Comparison of ENCODE assay signal across 16 cellular contexts in genomic region chr17:68440526-68440925, GRCh38. TPM values are rescaled to one million over a fixed set of nuclear protein-coding genes. Genes with fewer than 3 reads are reported as not detected.
DNase-seq lines count a peak whose midpoint lies in the region; ATAC-seq and TF ChIP-seq lines count a peak whose summit lies in the region.
"Had no signal": no experiment of that assay in that cellular context is flagged by ENCODE, and none has a peak within 500 bp of the region (broad histone marks: within the 10 kb centered on the region; RNA-seq: fewer than 3 reads in every experiment).

No MANE protein-coding gene starts in this region.

- intact Hi-C loops in left ventricle myocardium inferior (cut with micrococcal nuclease) (no loop called here), Right ventricle myocardium superior (cut with DNase I) (no loop called here), upper lobe of right lung (cut with DNase I) (no loop called here)

- 94 to 100% methylated on average over 2 of the region's 2 CpGs for WGBS in mesodermal cell (ENCODE audit: insufficient coverage in 2 of 2), 2 experiments

- H3K9me3 ChIP-seq in left ventricle myocardium inferior (replicated peaks) (no peaks in the 10 kb centered on the region), mesodermal cell (ENCODE audit: control insufficient read depth, low read length) (no peaks in the 10 kb centered on the region), upper lobe of right lung (no peaks in the 10 kb centered on the region)
- H3K9me3 ChIP-seq: MG63, right lobe of liver had no signal

- no peak for ATAC-seq in Right ventricle myocardium superior (ENCODE audit: poor library complexity)
- ATAC-seq in upper lobe of right lung = no peak
- no peak for ATAC-seq in GM21619 (IDR thresholded peaks at IDR 0.05; ENCODE audit: unreplicated experiment)
- ATAC-seq: PC-3 had no signal

- H3K36me3 ChIP-seq in left ventricle myocardium inferior (peaks cover 64% of the 10 kb centered on the region), mesodermal cell (ENCODE audit: control insufficient read depth, insufficient read depth, low read length) (peaks cover 60% of the 10 kb centered on the region), upper lobe of right lung (peaks cover 35% of the 10 kb centered on the region)
- H3K36me3 ChIP-seq: MG63, neural progenitor cell had no signal

- no peaks in the 10 kb centered on the region for H3K27me3 ChIP-seq in left ventricle myocardium inferior (ENCODE audit: low read depth)
- H3K27me3 ChIP-seq in upper lobe of right lung = no peaks in the 10 kb centered on the region
- H3K27me3 ChIP-seq: MG63, neural progenitor cell, right lobe of liver had no signal

- H3K4me1 ChIP-seq in left ventricle myocardium inferior (peaks cover 93% of the 10 kb centered on the region), mesodermal cell (ENCODE audit: control insufficient read depth, insufficient read depth, low read length, poor library complexity, severe bottlenecking) (peaks cover 39% of the 10 kb centered on the region), upper lobe of right lung (peaks cover 38% of the 10 kb centered on the region)
- H3K4me1 ChIP-seq: neural progenitor cell had no signal

- H3K27ac ChIP-seq in left ventricle myocardium inferior (replicated peaks) (peak overlapping the region; percentile 82), mesodermal cell (ENCODE audit: low read depth, low read length, severe bottlenecking) (peak overlapping the region; percentile 85), upper lobe of right lung (peak overlapping the region; percentile 49)
- H3K27ac ChIP-seq: neural progenitor cell had no signal

- no peak overlapping the region for H3K4me3 ChIP-seq in left ventricle myocardium inferior
- H3K4me3 ChIP-seq in choroid plexus epithelial cell (ENCODE audit: low read depth, low read length) = no peak overlapping the region
- H3K4me3 ChIP-seq in mesodermal cell (ENCODE audit: extremely low read depth, insufficient read depth, low read length, poor library complexity, severe bottlenecking) = no peak overlapping the region
- no peak overlapping the region for H3K4me3 ChIP-seq in upper lobe of right lung
- H3K4me3 ChIP-seq: MG63, neural progenitor cell, right lobe of liver had no signal

- DNase-seq in left ventricle myocardium inferior (no peak), Right ventricle myocardium superior (no peak), choroid plexus epithelial cell (ENCODE audit: low read depth) (peak; percentile 61), upper lobe of right lung (no peak), NCI-H2029 (lab: John Stamatoyannopoulos, UW) (no peak), activated gamma-delta T cell treated with Interleukin-2 at 50 U/mL for 16 hours (no peak)
- DNase-seq: GOT3; MG63; NCI-H2029 treated with DMSO at 0.1 percent for 48 hours; NCI-H524; PC-3; right lobe of liver; stimulated activated CD8-positive, alpha-beta memory T cell treated with anti-CD3 and anti-CD28 coated beads, Interleukin-4, amount 100 ng/mL, for 48 hours had no signal

- TF ChIP-seq CTCF in left ventricle myocardium inferior (IDR thresholded peaks at IDR 0.05; ENCODE audit: borderline replicate concordance) = no peak
- no peak for TF ChIP-seq CTCF in choroid plexus epithelial cell (conservative IDR thresholded peaks at IDR 0.05; ENCODE audit: low read depth, low read length)
- no peak for TF ChIP-seq CTCF in upper lobe of right lung (IDR thresholded peaks at IDR 0.05)

RNA-seq across cellular contexts. Expression of gene WIPI1, which starts 16.8 kb away (rescaled TPM):
- total RNA-seq in left ventricle myocardium inferior (89.9 TPM), Right ventricle myocardium superior (63.7 TPM), upper lobe of right lung (38.1 TPM)
- 108 TPM for polyA plus RNA-seq in mesodermal cell (2013, experiment 1 of 2)
- 96.9 TPM for polyA plus RNA-seq in mesodermal cell (2013, experiment 2 of 2)
